Comparison of ENCODE assay signal across 8 cellular contexts in genomic region chr11:129695543-129696308, GRCh38.
DNase-seq lines count a peak whose midpoint lies in the region; ATAC-seq and TF ChIP-seq lines count a peak whose summit lies in the region.

No MANE protein-coding gene starts in this region.

- DNase-seq in CD1c-positive myeloid dendritic cell (ENCODE audit: extremely low spot score) (peak; percentile 28), Panc1 (ENCODE audit: low read depth, low spot score) (peak; percentile 18), heart left ventricle (peak in 4 of 5 donors; percentile 23 to 65 (median 38)), DMS153 treated with DMSO at 0.1 percent for 48 hours (lab: John Stamatoyannopoulos, UW; ENCODE audit: unreplicated experiment) (no peak)
- DNase-seq in activated effector memory CD4-positive, alpha-beta T cell treated with Interleukin-2 at 50 U/mL for 16 hours = peak; percentile 49

- H3K4me3 ChIP-seq in Panc1 (ENCODE audit: low read depth in 2 of 2, low read length in 2 of 2) (peak overlapping the region in 1 of 2 experiments; percentile 30; a peak in 1 of 4 replicates), heart left ventricle (peak overlapping the region in 10 of 12 donors; percentile 8 to 46 (median 38)), rectal smooth muscle tissue (ENCODE audit: low read length) (peak overlapping the region; percentile 14)

- CTCF ChIA-PET in Panc1 (lab: Charles Lee) = interaction anchor here (0.6 to 1.4 kb wide), 5 partner anchors 9 to 327 kb away, joined by 3 to 8 read pairs (median 4); partner anchors contain the start of gene BARX2

- TF ChIP-seq CTCF in Panc1 (IDR thresholded peaks at IDR 0.05) = peak; percentile 89
- TF ChIP-seq CTCF in heart left ventricle (IDR thresholded peaks at IDR 0.05) = peak; percentile 37 to 66 (median 54)

- in situ Hi-C loops in Panc1 (cut with HindIII; ENCODE audit: low pct_unique_long_range_greater_than_20kb, low sequenced_read_pairs) = no loop called here

- H3K36me3 ChIP-seq in Panc1 (ENCODE audit: control insufficient read depth, insufficient read depth, low read length) (no peaks in the 10 kb centered on the region), heart left ventricle (no peaks in the 10 kb centered on the region), rectal smooth muscle tissue (ENCODE audit: control insufficient read depth, insufficient read depth, low read length) (no peaks in the 10 kb centered on the region)

- ATAC-seq in GM19397 (IDR thresholded peaks at IDR 0.05; ENCODE audit: unreplicated experiment) = peak; percentile 88
- peak; percentile 81 for ATAC-seq in HG03457 (IDR thresholded peaks at IDR 0.05; ENCODE audit: unreplicated experiment)
- peak; percentile 84 for ATAC-seq in Panc1
- ATAC-seq in heart left ventricle = peak; percentile 67 to 82 (median 73)

- H3K4me1 ChIP-seq in Panc1 (ENCODE audit: control insufficient read depth, insufficient read depth, low read length) (peaks cover 6% of the 10 kb centered on the region; the same call in 1 of the 2 replicates), heart left ventricle (peaks cover 0 to 5% (median 0%) of the 10 kb centered on the region in 12 donors), rectal smooth muscle tissue (ENCODE audit: control insufficient read depth, insufficient read depth, low read length) (no peaks in the 10 kb centered on the region)

- H3K9me3 ChIP-seq in Panc1 (ENCODE audit: control insufficient read depth, insufficient read depth, low read depth, low read length) (no peaks in the 10 kb centered on the region), heart left ventricle (no peaks in the 10 kb centered on the region)

- H3K27ac ChIP-seq in Panc1 (ENCODE audit: low read length) (no peak overlapping the region), heart left ventricle (no peak overlapping the region), rectal smooth muscle tissue (ENCODE audit: low read depth, low read length) (no peak overlapping the region)

- H3K27me3 ChIP-seq in Panc1 (ENCODE audit: control insufficient read depth, insufficient read depth, low read length) (no peaks in the 10 kb centered on the region), heart left ventricle (peaks cover 0 to 45% (median 2%) of the 10 kb centered on the region in 9 donors), rectal smooth muscle tissue (ENCODE audit: control insufficient read depth, insufficient read depth, low read length) (no peaks in the 10 kb centered on the region)

- WGBS in heart left ventricle, 4 donors = 2 to 4% (median 3%) methylated on average over 17 to 25 of the region's 25 CpGs

- intact Hi-C loops in Panc1 (cut with micrococcal nuclease; ENCODE audit: unreplicated experiment) (loop anchor here (5.0 kb wide), 1 partner anchor 318 kb away; the partner anchor contains the start of gene BARX2), heart left ventricle (cut with DNase I) (loop anchor here in 2 of 10 donors (5.0 to 10.0 kb wide), 2 partner anchors 52 to 331 kb away; no protein-coding TSS in a partner anchor)

- POLR2A ChIA-PET in Panc1 (lab: Charles Lee) = no interaction called here

- BruUV-seq in Panc1 (replicated peaks; lab: Mats Ljungman, UMichigan) = no TSS peak

- H3K9ac ChIP-seq in rectal smooth muscle tissue (ENCODE audit: low read length) = no peak overlapping the region

- no peak for TF ChIP-seq POLR2A in heart left ventricle (IDR thresholded peaks at IDR 0.05)
